8 cellular contexts compared by ENCODE assay signal in the genomic region with DNA sequence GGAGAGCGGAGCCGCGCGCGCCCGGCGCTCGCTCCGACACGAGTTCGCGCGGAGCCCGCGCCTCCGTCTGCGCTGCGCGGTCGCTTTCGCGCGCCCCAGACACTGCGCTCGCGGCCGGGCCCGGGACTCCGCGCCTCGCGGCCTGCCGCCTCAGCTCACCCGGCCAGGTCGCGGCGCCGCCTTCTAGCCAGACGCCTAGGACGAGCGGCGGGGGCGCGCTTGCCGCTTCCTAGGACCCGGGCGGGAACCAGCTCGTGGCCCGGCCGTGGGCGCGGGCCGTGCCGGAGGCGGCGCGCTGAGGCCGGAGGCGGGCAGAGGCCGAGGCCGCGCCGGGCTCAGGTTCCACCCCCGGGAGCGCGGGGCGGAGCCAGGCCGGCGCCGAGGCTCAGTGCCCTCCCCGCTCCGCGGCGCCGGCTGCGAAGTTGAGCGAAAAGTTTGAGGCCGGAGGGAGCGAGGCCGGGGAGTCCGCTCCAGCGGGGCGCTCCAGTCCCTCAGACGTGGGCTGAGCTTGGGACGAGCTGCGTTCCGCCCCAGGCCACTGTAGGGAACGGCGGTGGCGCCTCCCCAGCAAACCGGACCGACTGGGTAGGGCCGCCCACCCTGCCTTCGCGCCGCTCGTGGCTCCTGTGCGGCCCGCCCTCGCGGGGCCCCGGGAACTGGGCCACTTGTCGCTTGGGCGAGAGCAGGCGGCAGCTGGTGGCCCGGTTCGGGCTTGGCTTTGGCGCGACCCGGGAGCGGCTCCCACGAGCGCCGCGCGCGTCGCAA. TPM values are rescaled to one million over a fixed set of nuclear protein-coding genes. Genes with fewer than 3 reads are reported as not detected.
DNase-seq lines count a peak whose midpoint lies in the region; ATAC-seq and TF ChIP-seq lines count a peak whose summit lies in the region.

SPHK1 (plus strand) TSS at position 388 of the 765 bp plus-strand sequence. CDS start 1,036 bp downstream, outside the sequence.

- no peak for TF ChIP-seq CTCF in CD8-positive, alpha-beta T cell (IDR thresholded peaks at IDR 0.05)
- TF ChIP-seq CTCF in brain (conservative IDR thresholded peaks at IDR 0.05), result no peak
- TF ChIP-seq CTCF in smooth muscle cell (IDR thresholded peaks at IDR 0.05; ENCODE audit: borderline replicate concordance, insufficient read depth, poor library complexity, severe bottlenecking), result no peak

- H3K36me3 Mint-ChIP-seq in CD8-positive, alpha-beta T cell, result no peaks in the 10 kb centered on the region
- H3K36me3 Mint-ChIP-seq in IgD-negative memory B cell, result no peaks in the 10 kb centered on the region
- H3K36me3 Mint-ChIP-seq in brain, result peaks cover under 1% of the 10 kb centered on the region

- CTCF ChIA-PET in CD8-positive, alpha-beta T cell (lab: Charles Lee), result interaction anchor here (0.6 to 8.0 kb wide), 20 partner anchors 8 to 1036 kb away, joined by 3 to 79 read pairs (median 6); partner anchors contain the start of genes PRPSAP1, QRICH2 and WBP2

- POLR2A ChIA-PET in CD8-positive, alpha-beta T cell (lab: Charles Lee), result interaction anchor here (0.7 to 6.7 kb wide), 5 partner anchors 13 to 721 kb away, joined by 3 to 51 read pairs (median 4); partner anchors contain the start of genes PRPSAP1 and UBE2O

- DNase-seq in CD8-positive, alpha-beta T cell, result peak in 6 of 7 experiments; percentile 25 to 75 (median 56)
- DNase-seq in T-helper 9 cell, result peak; percentile 30
- DNase-seq in smooth muscle cell (lab: John Stamatoyannopoulos, UW; ENCODE audit: unreplicated experiment), result peak; percentile 56
- no peak for DNase-seq in NCI-H2107 treated with DMSO at 0.1 percent for 48 hours (lab: John Stamatoyannopoulos, UW; ENCODE audit: unreplicated experiment)

- peaks cover 19% of the 10 kb centered on the region for H4K20me1 ChIP-seq in smooth muscle cell (ENCODE audit: low read depth)

- peak within 1 kb of the TSS; percentile 69 for H3K4me3 ChIP-seq in CD8-positive, alpha-beta T cell (ENCODE audit: low read depth, low read length)
- peak within 1 kb of the TSS; percentile 70 for H3K4me3 ChIP-seq in iPS-18a (ENCODE audit: low read length)
- H3K4me3 ChIP-seq in smooth muscle cell, result peak within 1 kb of the TSS; percentile 84

- H3K4me1 Mint-ChIP-seq in CD8-positive, alpha-beta T cell (ENCODE audit: low read depth), result peaks cover 13% of the 10 kb centered on the region
- peaks cover 0 to 4% (median 3%) of the 10 kb centered on the region in 3 donors for H3K4me1 Mint-ChIP-seq in IgD-negative memory B cell
- H3K4me1 Mint-ChIP-seq in brain, result peaks cover 13% of the 10 kb centered on the region

- no peaks in the 10 kb centered on the region for H3K79me2 ChIP-seq in smooth muscle cell (ENCODE audit: low read depth)

- H3K4me2 ChIP-seq in smooth muscle cell, result peak within 1 kb of the TSS; percentile 99

- peak within 1 kb of the TSS; percentile 91 for H2AFZ ChIP-seq in smooth muscle cell (ENCODE audit: low read depth)

- H3F3A ChIP-seq in smooth muscle cell (ENCODE audit: low read depth), result peaks cover 6% of the 10 kb centered on the region

- H3K27me3 ChIP-seq in CD8-positive, alpha-beta T cell (ENCODE audit: insufficient read depth, low read length), result no peaks in the 10 kb centered on the region
- H3K27me3 ChIP-seq in iPS-18a (ENCODE audit: control insufficient read depth, insufficient read depth, low read length), result peaks cover 55% of the 10 kb centered on the region
- no peaks in the 10 kb centered on the region for H3K27me3 ChIP-seq in smooth muscle cell (ENCODE audit: low read depth)

- no peaks in the 10 kb centered on the region for H3K9me3 ChIP-seq in CD8-positive, alpha-beta T cell (ENCODE audit: low read length)
- H3K9me3 ChIP-seq in iPS-18a (ENCODE audit: control insufficient read depth, low read depth, low read length) (no peaks in the 10 kb centered on the region), smooth muscle cell (replicated peaks; ENCODE audit: low read depth) (no peaks in the 10 kb centered on the region)

- H3K27ac Mint-ChIP-seq in CD8-positive, alpha-beta T cell, result peak within 1 kb of the TSS; percentile 64
- H3K27ac Mint-ChIP-seq in IgD-negative memory B cell, result peak within 1 kb of the TSS in 1 of 3 donors; percentile 59
- H3K27ac Mint-ChIP-seq in brain, result peak within 1 kb of the TSS; percentile 49 to 94 (median 88)

- under 1% methylated on average over 99 of the region's 118 CpGs for WGBS in smooth muscle cell (ENCODE audit: low lambda C conversion rate)

- ATAC-seq in CD8-positive, alpha-beta T cell, result peak; percentile 39
- ATAC-seq in GM19463 (IDR thresholded peaks at IDR 0.05; ENCODE audit: unreplicated experiment), result peak; percentile 66

- H3K36me3 ChIP-seq in CD8-positive, alpha-beta T cell (ENCODE audit: insufficient read depth, low read length), result no peaks in the 10 kb centered on the region
- H3K36me3 ChIP-seq in iPS-18a (ENCODE audit: control insufficient read depth, low read depth, low read length) (no peaks in the 10 kb centered on the region), smooth muscle cell (ENCODE audit: low read depth) (no peaks in the 10 kb centered on the region)

- H3K9me3 Mint-ChIP-seq in CD8-positive, alpha-beta T cell, result no peaks in the 10 kb centered on the region
- H3K9me3 Mint-ChIP-seq in IgD-negative memory B cell (no peaks in the 10 kb centered on the region), brain (no peaks in the 10 kb centered on the region)

- H3K4me1 ChIP-seq in CD8-positive, alpha-beta T cell (ENCODE audit: insufficient read depth, low read length), result peaks cover 32% of the 10 kb centered on the region
- peaks cover 13% of the 10 kb centered on the region for H3K4me1 ChIP-seq in iPS-18a (ENCODE audit: control insufficient read depth, low read depth, low read length)
- H3K4me1 ChIP-seq in smooth muscle cell (ENCODE audit: low read depth), result peaks cover 13% of the 10 kb centered on the region

- H3K27me3 Mint-ChIP-seq in CD8-positive, alpha-beta T cell (ENCODE audit: low read depth), result peaks cover 2% of the 10 kb centered on the region
- H3K27me3 Mint-ChIP-seq in IgD-negative memory B cell (peaks cover 3% of the 10 kb centered on the region), brain (peaks cover 40% of the 10 kb centered on the region)

- H3K27ac ChIP-seq in CD8-positive, alpha-beta T cell (ENCODE audit: low read depth, low read length), result peak within 1 kb of the TSS; percentile 8
- H3K27ac ChIP-seq in iPS-18a (ENCODE audit: low read length) (no peak within 1 kb of the TSS), smooth muscle cell (ENCODE audit: low read depth) (peak within 1 kb of the TSS; percentile 89)

- H3K4me3 Mint-ChIP-seq in CD8-positive, alpha-beta T cell, result peak within 1 kb of the TSS; percentile 88
- peak within 1 kb of the TSS; percentile 64 to 93 (median 84) for H3K4me3 Mint-ChIP-seq in IgD-negative memory B cell
- H3K4me3 Mint-ChIP-seq in brain, result peak within 1 kb of the TSS; percentile 88 to 93 (median 90)

- no peak within 1 kb of the TSS for H3K9ac ChIP-seq in iPS-18a (ENCODE audit: low read length)
- peak within 1 kb of the TSS; percentile 90 for H3K9ac ChIP-seq in smooth muscle cell (ENCODE audit: low read depth)

- intact Hi-C loops in CD8-positive, alpha-beta T cell (cut with DNase I, micrococcal nuclease), result loop anchor here in 1 of 2 experiments (10.0 kb wide), 1 partner anchor 280 kb away; the partner anchor contains the start of gene EXOC7

RNA-seq across cellular contexts. Expression of gene SPHK1, which starts in this region (rescaled TPM):
- 1 to 10 TPM; 2.0 to 2.6 TPM for total RNA-seq in CD8-positive, alpha-beta T cell
- polyA plus RNA-seq in IgD-negative memory B cell, result not detected
- 1.6 TPM for polyA plus RNA-seq in brain (ENCODE audit: insufficient read depth, low read depth, low replicate concordance)
- total RNA-seq in smooth muscle cell, result 8.3 and 20.1 TPM in 2 replicates
- polyA plus RNA-seq in smooth muscle cell, result 24.8 and 27.4 TPM in 2 replicates

Comparison
In these comparisons a context has a peak if more than half of its experiments do, and no peak if none do; other contexts are left out.
1. RNA of gene SPHK1 (polyA plus RNA-seq): 24.8 to 27.4 TPM in smooth muscle cell; 1.6 TPM in brain (single experiment) and not detected in IgD-negative memory B cell (single experiment); every median in the first group is over 10 times any median in the second.
2. Peak in every context shown above with its lines, with median percentiles within 50 percentile points of each other: H3K4me3 ChIP-seq and H3K4me3 Mint-ChIP-seq.